ENCODE assay signal across 18 cellular contexts in the genomic region with DNA sequence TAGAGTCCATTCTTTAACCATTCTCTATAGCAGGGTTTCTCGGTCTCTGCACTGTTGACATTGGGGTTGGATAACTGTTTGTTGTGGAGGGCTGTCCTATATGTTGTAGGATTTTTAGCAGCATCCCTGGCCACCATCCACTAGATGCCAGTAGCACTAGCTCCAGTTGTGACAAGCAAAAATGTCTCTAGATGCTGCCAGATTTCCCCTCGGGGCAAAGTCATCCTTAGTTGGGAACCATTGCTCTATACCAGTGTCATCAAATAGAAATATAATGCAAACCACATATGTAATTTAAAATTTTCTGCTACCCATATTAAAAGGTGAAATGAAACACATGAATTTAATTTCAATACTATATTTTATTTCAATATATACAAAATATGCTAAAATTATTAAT. TPM values are rescaled to one million over a fixed set of nuclear protein-coding genes. Genes with fewer than 3 reads are reported as not detected.
DNase-seq lines count a peak whose midpoint lies in the region; TF ChIP-seq lines count a peak whose summit lies in the region.
"Had no signal": no experiment of that assay in that cellular context is flagged by ENCODE, and none has a peak within 500 bp of the region (broad histone marks: within the 10 kb centered on the region; RNA-seq: fewer than 3 reads in every experiment).

No MANE protein-coding gene starts in this region.

- no peaks in the 10 kb centered on the region for H3K27me3 ChIP-seq in trophoblast cell (ENCODE audit: insufficient read depth, low read length)

- no peak overlapping the region for H3K4me3 Mint-ChIP-seq in mesothelial cell of epicardium
- H3K4me3 Mint-ChIP-seq: CD8-positive, alpha-beta T cell; HFFc6 had no signal

- in situ Hi-C loops in SK-MEL-5 (cut with HindIII; ENCODE audit: low pct_unique_long_range_greater_than_20kb, low sequenced_read_pairs) = no loop called here

- H3K27ac ChIP-seq in trophoblast cell (ENCODE audit: low read depth, low read length) = peak overlapping the region; percentile 0
- H3K27ac ChIP-seq: A549 had no signal

- H4K8ac ChIP-seq in trophoblast cell (ENCODE audit: low read depth, low read length) = no peak overlapping the region

- peaks cover 0 to 4% of the 10 kb centered on the region in 2 experiments for H3K4me1 ChIP-seq in trophoblast cell (ENCODE audit: control insufficient read depth in 1 of 2, insufficient read depth in 2 of 2, low read length in 2 of 2)
- H3K4me1 ChIP-seq: A549 had no signal

- no peak overlapping the region for H2BK12ac ChIP-seq in trophoblast cell (ENCODE audit: low read length)

- H3K4me2 ChIP-seq in trophoblast cell (ENCODE audit: low read length) = no peak overlapping the region
- H3K4me2 ChIP-seq: A549 had no signal

- no peak overlapping the region for H3K23ac ChIP-seq in trophoblast cell (ENCODE audit: low read length)

- no peak overlapping the region for H3K4me3 ChIP-seq in trophoblast cell (ENCODE audit: low read depth, low read length)
- H3K4me3 ChIP-seq: A549, HAP-1 had no signal

- H3K79me1 ChIP-seq in trophoblast cell (ENCODE audit: low read length) = peaks cover 6% of the 10 kb centered on the region

- no peaks in the 10 kb centered on the region for H3K36me3 ChIP-seq in trophoblast cell (ENCODE audit: control insufficient read depth in 1 of 2, insufficient read depth in 2 of 2, low read length in 2 of 2)
- H3K36me3 ChIP-seq: HAP-1 had no signal

- H3K36me3 Mint-ChIP-seq in mesothelial cell of epicardium = peaks cover 5% of the 10 kb centered on the region
- H3K36me3 Mint-ChIP-seq: CD4-positive, CD25-positive, alpha-beta regulatory T cell had no signal

- no peak overlapping the region for H4K12ac ChIP-seq in trophoblast cell (ENCODE audit: low read depth, low read length)

- no peak overlapping the region for H3K18ac ChIP-seq in trophoblast cell (ENCODE audit: low read length)

- no peak for TF ChIP-seq CTCF in mesothelial cell of epicardium (IDR thresholded peaks at IDR 0.05; ENCODE audit: unreplicated experiment)

- H3K27ac Mint-ChIP-seq in mesothelial cell of epicardium = no peak overlapping the region
- H3K27ac Mint-ChIP-seq: CD4-positive, CD25-positive, alpha-beta regulatory T cell; CD8-positive, alpha-beta T cell; HFFc6 had no signal

- H4K91ac ChIP-seq in trophoblast cell (ENCODE audit: low read depth, low read length) = peak overlapping the region; percentile 13

- no peak overlapping the region for H2BK120ac ChIP-seq in trophoblast cell (ENCODE audit: insufficient read depth, low read length, poor library complexity)

- no peaks in the 10 kb centered on the region for H3K9me3 Mint-ChIP-seq in mesothelial cell of epicardium
- H3K9me3 Mint-ChIP-seq: CD4-positive, CD25-positive, alpha-beta regulatory T cell; CD8-positive, alpha-beta T cell; HFFc6 had no signal

- peaks cover 1% of the 10 kb centered on the region for H3K79me2 ChIP-seq in trophoblast cell (ENCODE audit: control insufficient read depth, insufficient read depth, low read length, poor library complexity)

- H3K27me3 Mint-ChIP-seq in mesothelial cell of epicardium (ENCODE audit: low read depth) = no peaks in the 10 kb centered on the region

- H3K14ac ChIP-seq in trophoblast cell (ENCODE audit: low read length) = no peak overlapping the region

- no CpG with 5 or more reads among the region's 2 CpGs for WGBS in trophoblast cell (ENCODE audit: extremely low coverage, insufficient coverage, insufficient read length)

- no peak overlapping the region for H2AFZ ChIP-seq in trophoblast cell (ENCODE audit: insufficient read depth, low read length, poor library complexity)

- no peak overlapping the region for H3K9ac ChIP-seq in trophoblast cell (ENCODE audit: low read length)

- no peak overlapping the region for H2AK5ac ChIP-seq in trophoblast cell (ENCODE audit: low read length)

- no peak overlapping the region for H2BK5ac ChIP-seq in trophoblast cell (ENCODE audit: low read depth, low read length, poor library complexity)

- H3K4ac ChIP-seq in trophoblast cell (ENCODE audit: low read depth, low read length) = no peak overlapping the region

- DNase-seq in M059J (ENCODE audit: low read depth) = peak; percentile 26
- DNase-seq in SK-MEL-5 (ENCODE audit: low read depth, low spot score) = peak; percentile 65
- DNase-seq in trophoblast cell = peak; percentile 67 to 88
- no peak for DNase-seq in mesothelial cell of epicardium (ENCODE audit: low spot score in 2 of 2, unreplicated experiment in 2 of 2)
- DNase-seq in SW 1271 (lab: John Stamatoyannopoulos, UW) = no peak
- no peak for DNase-seq in inferior parietal cortex (ENCODE audit: extremely low spot score)
- DNase-seq: 8988T; C1 segment of cervical spinal cord; Caco-2; CD4-positive, CD25-positive, alpha-beta regulatory T cell; CD8-positive, alpha-beta T cell; DMS153; DND-41; GOT3; HFFc6 had no signal

- peaks cover 6% of the 10 kb centered on the region for H3K9me3 ChIP-seq in trophoblast cell (ENCODE audit: insufficient read depth, low read depth, low read length)
- H3K9me3 ChIP-seq: A549, Caco-2, HAP-1 had no signal

- peaks cover 34% of the 10 kb centered on the region for H3K4me1 Mint-ChIP-seq in mesothelial cell of epicardium

RNA-seq across cellular contexts. Expression of gene TTC23L, which starts 2.9 kb away (rescaled TPM):
- not detected in 2 replicates for total RNA-seq in M059J (2014; rRNA removed; shearing (Covaris generic))
- total RNA-seq in SK-MEL-5 (2014; rRNA removed; shearing (Covaris generic)) = 0.40 and 0.43 TPM in 2 replicates
- polyA plus RNA-seq in SK-MEL-5 (2015; cell fraction: cytosol; rRNA removed) = 0.24 and 0.29 TPM in 2 replicates
- 1.7 and 7.6 TPM in 2 replicates for polyA plus RNA-seq in SK-MEL-5 (2015; cell fraction: nucleus; rRNA removed)
- polyA plus RNA-seq in trophoblast cell (2013) = 0.39 and 0.51 TPM in 2 replicates
- 2.4 to 2.7 TPM (median 2.6 TPM) in 3 replicates for total RNA-seq in mesothelial cell of epicardium
- total RNA-seq: CD4-positive, CD25-positive, alpha-beta regulatory T cell; CD8-positive, alpha-beta T cell; HFFc6 had no signal
- polyA plus RNA-seq: BJ; CD4-positive, CD25-positive, alpha-beta regulatory T cell had no signal

Comparison
In these comparisons a context has a peak if more than half of its experiments do, and no peak if none do; other contexts are left out.
1. DNase-seq: peak in M059J (single experiment), SK-MEL-5 (single experiment) and trophoblast cell (2 of 2); none in mesothelial cell of epicardium (0 of 2), SW 1271 (0 of 2) and inferior parietal cortex (single experiment).